Comparison of ENCODE assay signal across 8 cellular contexts in genomic region chr5:176364765-176365662, GRCh38. TPM values are rescaled to one million over a fixed set of nuclear protein-coding genes. Genes with fewer than 3 reads are reported as not detected.
DNase-seq lines count a peak whose midpoint lies in the region; ATAC-seq and TF ChIP-seq lines count a peak whose summit lies in the region.

ARL10 (plus strand) TSS chr5:176365487; CDS start chr5:176365564, 77 bp downstream.

- H3K9me3 Mint-ChIP-seq in endothelial cell (ENCODE audit: unreplicated experiment), result no peaks in the 10 kb centered on the region

- POLR2A ChIA-PET in activated CD8-positive, alpha-beta memory T cell treated with anti-CD3 and anti-CD28 coated beads for 36 hours (lab: Charles Lee), result interaction anchor here (1.0 kb wide), 1 partner anchor 21 kb away, joined by 4 read pairs; no protein-coding TSS in a partner anchor

- peaks cover 14% of the 10 kb centered on the region for H3K27me3 Mint-ChIP-seq in endothelial cell (ENCODE audit: unreplicated experiment)

- H3K4me3 Mint-ChIP-seq in endothelial cell (ENCODE audit: unreplicated experiment), result peak within 1 kb of the TSS; percentile 80

- CTCF ChIA-PET in activated CD8-positive, alpha-beta memory T cell treated with anti-CD3 and anti-CD28 coated beads for 36 hours (lab: Charles Lee), result no interaction called here

- peak within 1 kb of the TSS; percentile 45 for H3K4me3 ChIP-seq in Jurkat, Clone E6-1 (ENCODE audit: low read length)
- peak within 1 kb of the TSS; percentile 53 for H3K4me3 ChIP-seq in mononuclear cell (ENCODE audit: low read length)

- H3K36me3 Mint-ChIP-seq in endothelial cell (ENCODE audit: low read depth, unreplicated experiment), result peaks cover 17% of the 10 kb centered on the region

- H3K27ac Mint-ChIP-seq in endothelial cell (ENCODE audit: unreplicated experiment), result no peak within 1 kb of the TSS

- no peaks in the 10 kb centered on the region for H3K27me3 ChIP-seq in mononuclear cell (ENCODE audit: insufficient read depth, low read length)

- no peak for TF ChIP-seq CTCF in endothelial cell (IDR thresholded peaks at IDR 0.05; ENCODE audit: unreplicated experiment)

- no peaks in the 10 kb centered on the region for H3K9me3 ChIP-seq in mononuclear cell (ENCODE audit: low read depth, low read length)

- no peak for ATAC-seq in HG03175 (IDR thresholded peaks at IDR 0.05; ENCODE audit: unreplicated experiment)

- H3K4me1 ChIP-seq in mononuclear cell (ENCODE audit: insufficient read depth, low read length), result peaks cover 35% of the 10 kb centered on the region

- DNase-seq in NCI-H1092 treated with DMSO at 0.1 percent for 48 hours (lab: John Stamatoyannopoulos, UW) (peak; percentile 3), NCI-H1092 (lab: John Stamatoyannopoulos, UW) (no peak), endothelial cell (ENCODE audit: low spot score) (peak; percentile 36)
- no peak for DNase-seq in Jurkat, Clone E6-1 (ENCODE audit: low read depth, low spot score)
- DNase-seq in stimulated activated CD8-positive, alpha-beta memory T cell treated with anti-CD3 and anti-CD28 coated beads, Interleukin-2, amount 100 ng/mL, for 48 hours (ENCODE audit: low read depth in 2 of 2), result peak; percentile 55 to 64

- peaks cover 3% of the 10 kb centered on the region for H3K4me1 Mint-ChIP-seq in endothelial cell (ENCODE audit: unreplicated experiment)

RNA-seq across cellular contexts. Expression of gene ARL10, which starts in this region (rescaled TPM):
- not detected for polyA plus RNA-seq in Jurkat, Clone E6-1 (2012; ENCODE audit: insufficient read depth, insufficient read length)
- 10 to 100 TPM; 15.9 to 16.7 TPM for total RNA-seq in activated CD8-positive, alpha-beta memory T cell treated with anti-CD3 and anti-CD28 coated beads for 36 hours
- total RNA-seq in endothelial cell (ENCODE audit: unreplicated experiment) (14.5 TPM), mononuclear cell (2.3 TPM)

Comparison
In these comparisons a context has a peak if more than half of its experiments do, and no peak if none do; other contexts are left out.
1. DNase-seq: peak in NCI-H1092 treated with DMSO at 0.1 percent for 48 hours (single experiment), endothelial cell (single experiment) and stimulated activated CD8-positive, alpha-beta memory T cell treated with anti-CD3 and anti-CD28 coated beads, Interleukin-2, amount 100 ng/mL, for 48 hours (2 of 2); none in NCI-H1092 (single experiment) and Jurkat, Clone E6-1 (single experiment).